Comparison of ENCODE assay signal across 12 cellular contexts in the genomic region with DNA sequence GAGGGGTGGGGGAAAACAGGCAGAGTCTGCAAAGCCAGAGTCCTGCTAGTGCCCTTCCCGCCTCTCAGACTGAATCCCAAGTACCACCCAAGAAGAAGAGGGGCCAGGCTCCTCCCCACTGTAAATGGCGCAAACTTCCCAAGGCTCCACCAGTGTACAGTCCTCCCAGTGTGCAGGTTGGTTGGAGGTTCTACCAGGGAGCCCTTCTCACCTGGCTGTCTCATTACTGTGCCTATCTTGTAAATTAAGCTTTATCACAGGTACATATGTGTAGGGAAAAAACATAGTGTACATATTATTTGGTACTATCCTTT.
"Had no signal": no experiment of that assay in that cellular context is flagged by ENCODE, and none has a peak within 500 bp of the region (broad histone marks: within the 10 kb centered on the region; RNA-seq: fewer than 3 reads in every experiment).

No MANE protein-coding gene starts in this region.

- H3K27me3 ChIP-seq: adrenal gland, brain microvascular endothelial cell, esophagus muscularis mucosa, ovary had no signal

- H3K4me3 ChIP-seq: adrenal gland, esophagus muscularis mucosa, ovary had no signal

- H3K4me1 ChIP-seq: adrenal gland, esophagus muscularis mucosa had no signal

- H3K27ac ChIP-seq: adrenal gland, esophagus muscularis mucosa, ovary had no signal

- H3K9me3 ChIP-seq: adrenal gland, esophagus muscularis mucosa had no signal

- H3K36me3 ChIP-seq: adrenal gland, brain microvascular endothelial cell, esophagus muscularis mucosa, ovary had no signal

- DNase-seq: activated CD4-positive, alpha-beta T cell treated with anti-CD3 and anti-CD28 coated beads, Interleukin-2, amount 10 ng/mL, durations not matched to agents 24 days and 14 days; activated naive CD4-positive, alpha-beta T cell treated with anti-CD3 and anti-CD28 coated beads, Interleukin-2, amount 10 ng/mL, durations not matched to agents 7 days and 5 days; cerebellar nuclear complex; endodermal cell; glutamatergic neuron; immature natural killer cell; ovary; T-helper 17 cell had no signal

- ATAC-seq: T-helper 17 cell, WTC11 had no signal
